20 cellular contexts compared by ENCODE assay signal in genomic region chr5:11557063-11557462, GRCh38.
"Had no signal": no experiment of that assay in that cellular context is flagged by ENCODE, and none has a peak within 500 bp of the region (broad histone marks: within the 10 kb centered on the region; RNA-seq: fewer than 3 reads in every experiment).

No MANE protein-coding gene starts in this region.

- H3K36me3 ChIP-seq: esophagus muscularis mucosa, gastrocnemius medialis, heart right ventricle, left lung, lower lobe of right lung had no signal

- H3K36me3 Mint-ChIP-seq: mesothelial cell of epicardium, naive B cell had no signal

- ATAC-seq: foreskin keratinocyte, gastrocnemius medialis, heart right ventricle, left cardiac atrium, left lung, left ventricle myocardium superior, lower lobe of right lung, mucosa of descending colon had no signal

- H3K9me3 ChIP-seq: esophagus muscularis mucosa, gastrocnemius medialis, heart right ventricle, left lung, lower lobe of right lung, mucosa of descending colon had no signal

- H3K27ac Mint-ChIP-seq: mesothelial cell of epicardium, naive B cell had no signal

- H3K27me3 ChIP-seq: dorsolateral prefrontal cortex, esophagus muscularis mucosa, foreskin keratinocyte, gastrocnemius medialis, heart right ventricle, left lung had no signal

- H3K27ac ChIP-seq: coronary artery, esophagus muscularis mucosa, foreskin keratinocyte, gastrocnemius medialis, heart right ventricle, left lung, lower lobe of right lung had no signal

- H3K4me3 ChIP-seq: coronary artery, dorsolateral prefrontal cortex, esophagus muscularis mucosa, gastrocnemius medialis, heart right ventricle, left lung, lower lobe of right lung, mucosa of descending colon had no signal

- H3K27me3 Mint-ChIP-seq: naive B cell had no signal

- H3K4me1 Mint-ChIP-seq: mesothelial cell of epicardium, naive B cell had no signal

- H3K4me1 ChIP-seq: esophagus muscularis mucosa, foreskin keratinocyte, gastrocnemius medialis, heart right ventricle, left lung, lower lobe of right lung had no signal

- H3K4me3 Mint-ChIP-seq: mesothelial cell of epicardium, naive B cell had no signal

- DNase-seq: dermis blood vessel endothelial cell; dorsolateral prefrontal cortex; effector CD4-positive, alpha-beta T cell; effector memory CD4-positive, alpha-beta T cell; foreskin keratinocyte; gastrocnemius medialis; glutamatergic neuron; head of caudate nucleus; heart right ventricle; hippocampal formation; left cardiac atrium; left lung; left ventricle myocardium superior; lower lobe of right lung; mesenchymal stem cell; mucosa of descending colon; naive B cell had no signal
